In the genomic region with DNA sequence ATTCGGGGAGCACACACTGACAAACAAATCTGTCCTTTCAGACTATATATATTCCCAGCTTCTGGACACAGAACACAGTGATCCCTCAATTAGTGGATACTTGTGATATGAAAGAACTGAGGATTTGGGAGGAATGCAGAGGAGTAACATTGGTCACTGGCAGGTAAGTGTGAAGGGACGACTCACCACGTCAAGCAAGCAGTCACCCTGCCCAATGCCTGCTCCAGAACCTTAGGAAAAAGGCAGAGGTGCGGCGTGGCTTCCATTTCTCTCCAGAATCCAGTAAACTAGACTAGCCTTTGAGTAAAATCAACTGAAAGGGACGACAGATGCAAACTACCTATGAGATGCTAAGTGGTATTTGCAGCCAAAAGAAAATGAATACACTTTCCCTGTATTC, we compare ENCODE assay signal across 1 cellular context.
TF ChIP-seq lines count a peak whose summit lies in the region.

No MANE protein-coding gene starts in this region.

TF ChIP-seq in GM12878, 131 proteins besides CTCF, POLR2A, EP300 and RAD21 (continued from another document):
- TF ChIP-seq, protein P1, sequence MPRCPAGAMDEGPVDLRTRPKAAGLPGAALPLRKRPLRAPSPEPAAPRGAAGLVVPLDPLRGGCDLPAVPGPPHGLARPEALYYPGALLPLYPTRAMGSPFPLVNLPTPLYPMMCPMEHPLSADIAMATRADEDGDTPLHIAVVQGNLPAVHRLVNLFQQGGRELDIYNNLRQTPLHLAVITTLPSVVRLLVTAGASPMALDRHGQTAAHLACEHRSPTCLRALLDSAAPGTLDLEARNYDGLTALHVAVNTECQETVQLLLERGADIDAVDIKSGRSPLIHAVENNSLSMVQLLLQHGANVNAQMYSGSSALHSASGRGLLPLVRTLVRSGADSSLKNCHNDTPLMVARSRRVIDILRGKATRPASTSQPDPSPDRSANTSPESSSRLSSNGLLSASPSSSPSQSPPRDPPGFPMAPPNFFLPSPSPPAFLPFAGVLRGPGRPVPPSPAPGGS (IDR thresholded peaks at IDR 0.05; ENCODE audit: borderline replicate concordance, insufficient read depth, low read depth, low read length, poor library complexity, severe bottlenecking): no peak
- TF ChIP-seq, protein P2, sequence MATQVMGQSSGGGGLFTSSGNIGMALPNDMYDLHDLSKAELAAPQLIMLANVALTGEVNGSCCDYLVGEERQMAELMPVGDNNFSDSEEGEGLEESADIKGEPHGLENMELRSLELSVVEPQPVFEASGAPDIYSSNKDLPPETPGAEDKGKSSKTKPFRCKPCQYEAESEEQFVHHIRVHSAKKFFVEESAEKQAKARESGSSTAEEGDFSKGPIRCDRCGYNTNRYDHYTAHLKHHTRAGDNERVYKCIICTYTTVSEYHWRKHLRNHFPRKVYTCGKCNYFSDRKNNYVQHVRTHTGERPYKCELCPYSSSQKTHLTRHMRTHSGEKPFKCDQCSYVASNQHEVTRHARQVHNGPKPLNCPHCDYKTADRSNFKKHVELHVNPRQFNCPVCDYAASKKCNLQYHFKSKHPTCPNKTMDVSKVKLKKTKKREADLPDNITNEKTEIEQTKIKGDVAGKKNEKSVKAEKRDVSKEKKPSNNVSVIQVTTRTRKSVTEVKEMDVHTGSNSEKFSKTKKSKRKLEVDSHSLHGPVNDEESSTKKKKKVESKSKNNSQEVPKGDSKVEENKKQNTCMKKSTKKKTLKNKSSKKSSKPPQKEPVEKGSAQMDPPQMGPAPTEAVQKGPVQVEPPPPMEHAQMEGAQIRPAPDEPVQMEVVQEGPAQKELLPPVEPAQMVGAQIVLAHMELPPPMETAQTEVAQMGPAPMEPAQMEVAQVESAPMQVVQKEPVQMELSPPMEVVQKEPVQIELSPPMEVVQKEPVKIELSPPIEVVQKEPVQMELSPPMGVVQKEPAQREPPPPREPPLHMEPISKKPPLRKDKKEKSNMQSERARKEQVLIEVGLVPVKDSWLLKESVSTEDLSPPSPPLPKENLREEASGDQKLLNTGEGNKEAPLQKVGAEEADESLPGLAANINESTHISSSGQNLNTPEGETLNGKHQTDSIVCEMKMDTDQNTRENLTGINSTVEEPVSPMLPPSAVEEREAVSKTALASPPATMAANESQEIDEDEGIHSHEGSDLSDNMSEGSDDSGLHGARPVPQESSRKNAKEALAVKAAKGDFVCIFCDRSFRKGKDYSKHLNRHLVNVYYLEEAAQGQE (IDR thresholded peaks at IDR 0.05; ENCODE audit: low read depth, low read length): no peak
- TF ChIP-seq, protein P3, sequence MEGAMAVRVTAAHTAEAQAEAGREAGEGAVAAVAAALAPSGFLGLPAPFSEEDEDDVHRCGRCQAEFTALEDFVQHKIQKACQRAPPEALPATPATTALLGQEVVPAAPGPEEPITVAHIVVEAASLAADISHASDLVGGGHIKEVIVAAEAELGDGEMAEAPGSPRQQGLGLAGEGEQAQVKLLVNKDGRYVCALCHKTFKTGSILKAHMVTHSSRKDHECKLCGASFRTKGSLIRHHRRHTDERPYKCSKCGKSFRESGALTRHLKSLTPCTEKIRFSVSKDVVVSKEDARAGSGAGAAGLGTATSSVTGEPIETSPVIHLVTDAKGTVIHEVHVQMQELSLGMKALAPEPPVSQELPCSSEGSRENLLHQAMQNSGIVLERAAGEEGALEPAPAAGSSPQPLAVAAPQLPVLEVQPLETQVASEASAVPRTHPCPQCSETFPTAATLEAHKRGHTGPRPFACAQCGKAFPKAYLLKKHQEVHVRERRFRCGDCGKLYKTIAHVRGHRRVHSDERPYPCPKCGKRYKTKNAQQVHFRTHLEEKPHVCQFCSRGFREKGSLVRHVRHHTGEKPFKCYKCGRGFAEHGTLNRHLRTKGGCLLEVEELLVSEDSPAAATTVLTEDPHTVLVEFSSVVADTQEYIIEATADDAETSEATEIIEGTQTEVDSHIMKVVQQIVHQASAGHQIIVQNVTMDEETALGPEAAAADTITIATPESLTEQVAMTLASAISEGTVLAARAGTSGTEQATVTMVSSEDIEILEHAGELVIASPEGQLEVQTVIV (IDR thresholded peaks at IDR 0.05; ENCODE audit: borderline replicate concordance, partially characterized antibody): no peak
- TF ChIP-seq SRF (IDR thresholded peaks at IDR 0.05; ENCODE audit: low read depth in 2 of 2, low read length in 2 of 2) (no peak), ZNF207 (IDR thresholded peaks at IDR 0.05; ENCODE audit: borderline replicate concordance) (no peak), HDGF (IDR thresholded peaks at IDR 0.05) (no peak), FOXK2 (IDR thresholded peaks at IDR 0.05) (no peak), POLR2AphosphoS5 (IDR thresholded peaks at IDR 0.05; ENCODE audit: low read length) (no peak), ZNF217 (IDR thresholded peaks at IDR 0.05) (no peak), NFYA (IDR thresholded peaks at IDR 0.05; ENCODE audit: borderline replicate concordance, low read depth, low read length) (no peak)
- TF ChIP-seq, protein P4, sequence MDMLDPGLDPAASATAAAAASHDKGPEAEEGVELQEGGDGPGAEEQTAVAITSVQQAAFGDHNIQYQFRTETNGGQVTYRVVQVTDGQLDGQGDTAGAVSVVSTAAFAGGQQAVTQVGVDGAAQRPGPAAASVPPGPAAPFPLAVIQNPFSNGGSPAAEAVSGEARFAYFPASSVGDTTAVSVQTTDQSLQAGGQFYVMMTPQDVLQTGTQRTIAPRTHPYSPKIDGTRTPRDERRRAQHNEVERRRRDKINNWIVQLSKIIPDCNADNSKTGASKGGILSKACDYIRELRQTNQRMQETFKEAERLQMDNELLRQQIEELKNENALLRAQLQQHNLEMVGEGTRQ (IDR thresholded peaks at IDR 0.05; ENCODE audit: borderline replicate concordance, low read depth, low read length): no peak
- TF ChIP-seq, protein P5, sequence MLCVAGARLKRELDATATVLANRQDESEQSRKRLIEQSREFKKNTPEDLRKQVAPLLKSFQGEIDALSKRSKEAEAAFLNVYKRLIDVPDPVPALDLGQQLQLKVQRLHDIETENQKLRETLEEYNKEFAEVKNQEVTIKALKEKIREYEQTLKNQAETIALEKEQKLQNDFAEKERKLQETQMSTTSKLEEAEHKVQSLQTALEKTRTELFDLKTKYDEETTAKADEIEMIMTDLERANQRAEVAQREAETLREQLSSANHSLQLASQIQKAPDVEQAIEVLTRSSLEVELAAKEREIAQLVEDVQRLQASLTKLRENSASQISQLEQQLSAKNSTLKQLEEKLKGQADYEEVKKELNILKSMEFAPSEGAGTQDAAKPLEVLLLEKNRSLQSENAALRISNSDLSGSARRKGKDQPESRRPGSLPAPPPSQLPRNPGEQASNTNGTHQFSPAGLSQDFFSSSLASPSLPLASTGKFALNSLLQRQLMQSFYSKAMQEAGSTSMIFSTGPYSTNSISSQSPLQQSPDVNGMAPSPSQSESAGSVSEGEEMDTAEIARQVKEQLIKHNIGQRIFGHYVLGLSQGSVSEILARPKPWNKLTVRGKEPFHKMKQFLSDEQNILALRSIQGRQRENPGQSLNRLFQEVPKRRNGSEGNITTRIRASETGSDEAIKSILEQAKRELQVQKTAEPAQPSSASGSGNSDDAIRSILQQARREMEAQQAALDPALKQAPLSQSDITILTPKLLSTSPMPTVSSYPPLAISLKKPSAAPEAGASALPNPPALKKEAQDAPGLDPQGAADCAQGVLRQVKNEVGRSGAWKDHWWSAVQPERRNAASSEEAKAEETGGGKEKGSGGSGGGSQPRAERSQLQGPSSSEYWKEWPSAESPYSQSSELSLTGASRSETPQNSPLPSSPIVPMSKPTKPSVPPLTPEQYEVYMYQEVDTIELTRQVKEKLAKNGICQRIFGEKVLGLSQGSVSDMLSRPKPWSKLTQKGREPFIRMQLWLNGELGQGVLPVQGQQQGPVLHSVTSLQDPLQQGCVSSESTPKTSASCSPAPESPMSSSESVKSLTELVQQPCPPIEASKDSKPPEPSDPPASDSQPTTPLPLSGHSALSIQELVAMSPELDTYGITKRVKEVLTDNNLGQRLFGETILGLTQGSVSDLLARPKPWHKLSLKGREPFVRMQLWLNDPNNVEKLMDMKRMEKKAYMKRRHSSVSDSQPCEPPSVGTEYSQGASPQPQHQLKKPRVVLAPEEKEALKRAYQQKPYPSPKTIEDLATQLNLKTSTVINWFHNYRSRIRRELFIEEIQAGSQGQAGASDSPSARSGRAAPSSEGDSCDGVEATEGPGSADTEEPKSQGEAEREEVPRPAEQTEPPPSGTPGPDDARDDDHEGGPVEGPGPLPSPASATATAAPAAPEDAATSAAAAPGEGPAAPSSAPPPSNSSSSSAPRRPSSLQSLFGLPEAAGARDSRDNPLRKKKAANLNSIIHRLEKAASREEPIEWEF (IDR thresholded peaks at IDR 0.05; ENCODE audit: insufficient replicate concordance, low read depth, low read length): no peak
